Comparison of ENCODE assay signal across 8 cellular contexts in genomic region chr9:127130661-127131538, GRCh38. TPM values are rescaled to one million over a fixed set of nuclear protein-coding genes. Genes with fewer than 3 reads are reported as not detected.
A peak's percentile ranks its signal among the peaks of the same experiment; 100 is the strongest.
DNase-seq lines count a peak whose midpoint lies in the region; ATAC-seq lines count a peak whose summit lies in the region.

No MANE protein-coding gene starts in this region.

- ATAC-seq in GM19397 (IDR thresholded peaks at IDR 0.05; ENCODE audit: unreplicated experiment) (no peak), HG03045 (IDR thresholded peaks at IDR 0.05; ENCODE audit: unreplicated experiment) (no peak)

- DNase-seq in GOT3 (lab: John Stamatoyannopoulos, UW) (peak; percentile 9), SK-N-DZ (ENCODE audit: low spot score) (peak; percentile 69), globus pallidus (ENCODE audit: low spot score) (peak; percentile 77), retina (peak; percentile 29), COLO668 (lab: John Stamatoyannopoulos, UW; ENCODE audit: unreplicated experiment) (no peak), activated T-cell treated with anti-CD3 and anti-CD28 coated beads for 4 hours (no peak)

RNA-seq across cellular contexts. Expression of gene ANGPTL2, which starts 8.5 kb away (rescaled TPM):
- polyA plus RNA-seq in SK-N-DZ (2014; cell fraction: cytosol; rRNA removed) = 6.2 and 8.2 TPM in 2 replicates
- 3.3 and 4.0 TPM in 2 replicates for polyA plus RNA-seq in SK-N-DZ (2014; cell fraction: nucleus; rRNA removed)

Comparison
In these comparisons a context has a peak if more than half of its experiments do, and no peak if none do; other contexts are left out.
1. DNase-seq: peak in GOT3 (single experiment), SK-N-DZ (single experiment), globus pallidus (single experiment) and retina (single experiment); none in COLO668 (single experiment) and activated T-cell treated with anti-CD3 and anti-CD28 coated beads for 4 hours (single experiment).